35 cellular contexts compared by ENCODE assay signal in the genomic region with DNA sequence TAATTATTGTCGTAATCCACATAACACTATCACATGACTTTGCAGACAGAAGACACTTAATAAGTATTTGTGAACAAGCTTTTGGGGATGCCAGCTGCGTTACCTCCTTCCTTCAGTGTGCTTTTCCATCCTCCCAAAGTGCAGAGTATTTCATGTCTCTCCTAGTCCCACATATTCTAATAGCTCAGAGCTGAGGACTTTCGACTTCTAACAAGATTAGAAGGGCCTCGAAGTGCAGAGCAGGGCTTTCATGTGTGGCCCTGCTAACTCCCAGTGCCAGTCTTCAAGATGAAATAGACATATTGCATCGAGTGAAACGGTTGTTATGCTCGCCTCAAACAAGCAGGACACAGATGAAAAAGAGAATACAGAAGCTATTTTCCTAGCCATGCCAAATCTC.
"Had no signal": no experiment of that assay in that cellular context is flagged by ENCODE, and none has a peak within 500 bp of the region (broad histone marks: within the 10 kb centered on the region; RNA-seq: fewer than 3 reads in every experiment).

No MANE protein-coding gene starts in this region.

- DNase-seq: Karpas-422, Kasumi-1, MG63, MM.1S, MV-4-11, NCI-H1048, NCI-H1092, NCI-H1092 treated with DMSO at 0.1 percent for 48 hours, NCI-H1105, NCI-H1105 treated with DMSO at 0.1 percent for 48 hours, NCI-H1417, NCI-H1417 treated with DMSO at 0.1 percent for 48 hours, NCI-H1436, NCI-H1436 treated with DMSO at 0.1 percent for 48 hours, NCI-H146, NCI-H1694, NCI-H1694 treated with DMSO at 0.1 percent for 48 hours, NCI-H187, NCI-H187 treated with DMSO at 0.1 percent for 48 hours, NCI-H1930, NCI-H2029, NCI-H2029 treated with DMSO at 0.1 percent for 48 hours, NCI-H2081, NCI-H2081 treated with DMSO at 0.1 percent for 48 hours, NCI-H2107, NCI-H2171, NCI-H2171 treated with DMSO at 0.1 percent for 48 hours, NCI-H2227 treated with DMSO at 0.1 percent for 48 hours, NCI-H226, NCI-H345, NCI-H446, NCI-H446 treated with DMSO at 0.1 percent for 48 hours, NCI-H510A, NCI-H510A treated with DMSO at 0.1 percent for 48 hours, NCI-H524 had no signal

- H3K4me3 ChIP-seq: MG63 had no signal

- H3K36me3 ChIP-seq: MG63 had no signal

- H3K27me3 ChIP-seq: MG63 had no signal

- H3K9me3 ChIP-seq: MG63 had no signal
